In genomic region chr16:89201467-89202377, GRCh38 we compare ENCODE assay signal across 1 cellular context.
TF ChIP-seq lines count a peak whose summit lies in the region.

No MANE protein-coding gene starts in this region.

TF ChIP-seq in K562, 482 proteins besides CTCF, POLR2A, EP300 and RAD21 (continued from another document):
- peak; percentile 40; the same call in 1 of the 2 replicates for TF ChIP-seq POLR2G (IDR thresholded peaks at IDR 0.05; ENCODE audit: low read depth, low read length)
- no peak for TF ChIP-seq TEAD1 (CRISPR knock-in tag; IDR thresholded peaks at IDR 0.05)
- no peak for TF ChIP-seq ESRRB (CRISPR knock-in tag; IDR thresholded peaks at IDR 0.05; ENCODE audit: borderline replicate concordance)
- TF ChIP-seq PHF8 (IDR thresholded peaks at IDR 0.05; ENCODE audit: borderline replicate concordance, low read length) = peak; percentile 37; the same call in 1 of the 2 replicates
